In the genomic region with DNA sequence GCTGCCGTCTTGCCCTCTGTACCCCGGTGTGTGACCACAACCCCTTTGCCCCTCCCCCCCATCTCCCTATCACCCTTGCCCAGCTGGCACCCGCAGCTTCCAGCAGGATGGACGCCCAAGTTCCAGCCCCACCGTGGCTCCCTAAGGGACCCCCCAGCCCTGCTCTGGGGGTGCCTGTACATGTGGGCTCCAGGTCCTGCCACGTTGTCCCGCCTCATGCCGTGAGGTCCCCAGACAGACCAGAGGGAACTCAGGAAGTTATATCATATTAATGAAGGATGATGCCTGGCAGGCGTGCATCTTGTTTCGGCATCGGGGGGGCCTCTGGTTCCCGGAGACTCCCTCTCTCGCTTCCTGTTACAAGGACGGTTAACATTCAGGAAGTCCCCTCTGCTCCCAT, we compare ENCODE assay signal across 2 cellular contexts.
TF ChIP-seq lines count a peak whose summit lies in the region.

No MANE protein-coding gene starts in this region.

TF ChIP-seq in SK-N-SH treated with all-trans-retinoic acid at 6 μM for 48 hours, 23 proteins besides CTCF, POLR2A, EP300 and RAD21:
- TF ChIP-seq GLIS3 (CRISPR knock-in tag; IDR thresholded peaks at IDR 0.05) (no peak), OSR1 (CRISPR knock-in tag; IDR thresholded peaks at IDR 0.05) (no peak), ZC3H10 (CRISPR knock-in tag; IDR thresholded peaks at IDR 0.05) (no peak), CSDC2 (CRISPR knock-in tag; IDR thresholded peaks at IDR 0.05) (no peak), SNAI2 (CRISPR knock-in tag; IDR thresholded peaks at IDR 0.05) (no peak), ZFP30 (CRISPR knock-in tag; IDR thresholded peaks at IDR 0.05) (no peak), ESRRG (CRISPR knock-in tag; IDR thresholded peaks at IDR 0.05) (no peak), PATZ1 (CRISPR knock-in tag; IDR thresholded peaks at IDR 0.05; ENCODE audit: borderline replicate concordance) (no peak), TCF4 (CRISPR knock-in tag; IDR thresholded peaks at IDR 0.05; ENCODE audit: borderline replicate concordance) (0 out of 2 replicates have a peak, but pooled peaks have one; percentile 48), PPARA (CRISPR knock-in tag; IDR thresholded peaks at IDR 0.05; ENCODE audit: borderline replicate concordance) (no peak), RARB (CRISPR knock-in tag; IDR thresholded peaks at IDR 0.05) (no peak), TOX (CRISPR knock-in tag; IDR thresholded peaks at IDR 0.05; ENCODE audit: borderline replicate concordance) (no peak), ZNF70 (CRISPR knock-in tag; IDR thresholded peaks at IDR 0.05) (peak; percentile 92), ZNF8 (CRISPR knock-in tag; IDR thresholded peaks at IDR 0.05) (0 out of 2 replicates have a peak, but pooled peaks have one; percentile 34)
- TF ChIP-seq, protein P1, sequence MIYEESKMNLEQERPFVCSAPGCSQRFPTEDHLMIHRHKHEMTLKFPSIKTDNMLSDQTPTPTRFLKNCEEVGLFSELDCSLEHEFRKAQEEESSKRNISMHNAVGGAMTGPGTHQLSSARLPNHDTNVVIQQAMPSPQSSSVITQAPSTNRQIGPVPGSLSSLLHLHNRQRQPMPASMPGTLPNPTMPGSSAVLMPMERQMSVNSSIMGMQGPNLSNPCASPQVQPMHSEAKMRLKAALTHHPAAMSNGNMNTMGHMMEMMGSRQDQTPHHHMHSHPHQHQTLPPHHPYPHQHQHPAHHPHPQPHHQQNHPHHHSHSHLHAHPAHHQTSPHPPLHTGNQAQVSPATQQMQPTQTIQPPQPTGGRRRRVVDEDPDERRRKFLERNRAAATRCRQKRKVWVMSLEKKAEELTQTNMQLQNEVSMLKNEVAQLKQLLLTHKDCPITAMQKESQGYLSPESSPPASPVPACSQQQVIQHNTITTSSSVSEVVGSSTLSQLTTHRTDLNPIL (CRISPR knock-in tag; IDR thresholded peaks at IDR 0.05; ENCODE audit: low read depth) = no peak

TF ChIP-seq in HepG2, 621 proteins besides CTCF, POLR2A, EP300 and RAD21:
- no peak for TF ChIP-seq HOXA3 (CRISPR knock-in tag; IDR thresholded peaks at IDR 0.05)
- no peak for TF ChIP-seq PLSCR1 (CRISPR knock-in tag; IDR thresholded peaks at IDR 0.05; ENCODE audit: borderline replicate concordance)
- TF ChIP-seq ZBTB46 (CRISPR knock-in tag; IDR thresholded peaks at IDR 0.05; ENCODE audit: borderline replicate concordance) = no peak
- peak; percentile 33; the same call in 1 of the 2 replicates for TF ChIP-seq MNT (IDR thresholded peaks at IDR 0.05)
- no peak for TF ChIP-seq CHD2 (IDR thresholded peaks at IDR 0.05; ENCODE audit: low read depth, low read length)
- TF ChIP-seq ZNF12 (CRISPR knock-in tag; IDR thresholded peaks at IDR 0.05) = no peak
- no peak for TF ChIP-seq BCL6 (CRISPR knock-in tag; IDR thresholded peaks at IDR 0.05)
- TF ChIP-seq, protein P2, sequence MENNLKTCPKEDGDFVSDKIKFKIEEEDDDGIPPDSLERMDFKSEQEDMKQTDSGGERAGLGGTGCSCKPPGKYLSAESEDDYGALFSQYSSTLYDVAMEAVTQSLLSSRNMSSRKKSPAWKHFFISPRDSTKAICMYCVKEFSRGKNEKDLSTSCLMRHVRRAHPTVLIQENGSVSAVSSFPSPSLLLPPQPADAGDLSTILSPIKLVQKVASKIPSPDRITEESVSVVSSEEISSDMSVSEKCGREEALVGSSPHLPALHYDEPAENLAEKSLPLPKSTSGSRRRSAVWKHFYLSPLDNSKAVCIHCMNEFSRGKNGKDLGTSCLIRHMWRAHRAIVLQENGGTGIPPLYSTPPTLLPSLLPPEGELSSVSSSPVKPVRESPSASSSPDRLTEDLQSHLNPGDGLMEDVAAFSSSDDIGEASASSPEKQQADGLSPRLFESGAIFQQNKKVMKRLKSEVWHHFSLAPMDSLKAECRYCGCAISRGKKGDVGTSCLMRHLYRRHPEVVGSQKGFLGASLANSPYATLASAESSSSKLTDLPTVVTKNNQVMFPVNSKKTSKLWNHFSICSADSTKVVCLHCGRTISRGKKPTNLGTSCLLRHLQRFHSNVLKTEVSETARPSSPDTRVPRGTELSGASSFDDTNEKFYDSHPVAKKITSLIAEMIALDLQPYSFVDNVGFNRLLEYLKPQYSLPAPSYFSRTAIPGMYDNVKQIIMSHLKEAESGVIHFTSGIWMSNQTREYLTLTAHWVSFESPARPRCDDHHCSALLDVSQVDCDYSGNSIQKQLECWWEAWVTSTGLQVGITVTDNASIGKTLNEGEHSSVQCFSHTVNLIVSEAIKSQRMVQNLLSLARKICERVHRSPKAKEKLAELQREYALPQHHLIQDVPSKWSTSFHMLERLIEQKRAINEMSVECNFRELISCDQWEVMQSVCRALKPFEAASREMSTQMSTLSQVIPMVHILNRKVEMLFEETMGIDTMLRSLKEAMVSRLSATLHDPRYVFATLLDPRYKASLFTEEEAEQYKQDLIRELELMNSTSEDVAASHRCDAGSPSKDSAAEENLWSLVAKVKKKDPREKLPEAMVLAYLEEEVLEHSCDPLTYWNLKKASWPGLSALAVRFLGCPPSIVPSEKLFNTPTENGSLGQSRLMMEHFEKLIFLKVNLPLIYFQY (CRISPR knock-in tag; IDR thresholded peaks at IDR 0.05; ENCODE audit: borderline replicate concordance) = no peak
- no peak for TF ChIP-seq SP2 (CRISPR knock-in tag; IDR thresholded peaks at IDR 0.05)
